In the genomic region with DNA sequence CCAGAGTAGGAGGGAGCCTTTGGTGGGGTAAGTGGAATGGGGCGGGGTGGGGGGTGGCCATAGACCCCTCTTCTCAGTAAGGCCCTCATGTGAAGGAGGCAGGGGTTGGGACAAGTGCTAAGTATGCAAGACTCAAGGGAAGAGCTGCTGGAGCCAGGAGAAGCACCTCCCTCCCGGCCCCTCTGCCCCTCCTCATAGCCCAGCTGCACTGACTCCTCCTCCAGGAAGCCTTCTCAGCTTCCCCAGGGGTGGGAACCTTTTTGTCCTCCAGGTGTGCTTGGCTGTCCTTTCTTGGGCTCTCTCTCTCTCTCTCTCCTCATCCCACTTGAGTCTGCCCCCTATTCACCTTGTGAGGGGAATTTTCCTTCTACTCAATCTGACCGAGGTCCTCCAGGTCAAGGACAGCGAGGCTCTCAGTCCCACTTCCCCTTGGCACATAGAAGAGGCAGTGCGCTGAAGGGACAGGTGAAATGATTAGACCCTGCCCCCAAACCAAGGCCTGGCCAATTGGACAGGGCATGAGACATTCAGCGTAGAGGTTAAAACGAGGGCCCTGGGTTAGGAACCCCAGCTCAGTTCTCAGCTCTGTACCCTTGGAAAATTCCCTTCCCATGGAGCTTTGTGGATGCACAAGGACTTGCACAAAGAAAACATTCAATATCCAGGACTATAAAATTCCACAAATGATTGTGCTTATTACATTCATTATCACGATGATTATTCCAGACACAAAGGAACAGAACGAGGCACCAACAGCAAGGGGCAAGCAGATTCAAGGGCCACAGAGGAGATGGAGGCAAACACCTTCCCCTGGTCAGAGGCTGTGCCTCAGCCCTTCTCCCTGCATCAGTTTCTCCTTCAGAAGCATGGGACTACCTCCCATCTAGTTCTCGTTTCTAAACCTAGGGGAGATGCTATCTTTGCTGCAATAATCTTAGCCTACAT, we compare ENCODE assay signal across 16 cellular contexts. TPM values are rescaled to one million over a fixed set of nuclear protein-coding genes. Genes with fewer than 3 reads are reported as not detected.
DNase-seq lines count a peak whose midpoint lies in the region; ATAC-seq and TF ChIP-seq lines count a peak whose summit lies in the region.
"Had no signal": no experiment of that assay in that cellular context is flagged by ENCODE, and none has a peak within 500 bp of the region (broad histone marks: within the 10 kb centered on the region; RNA-seq: fewer than 3 reads in every experiment).

No MANE protein-coding gene starts in this region.

- H3K9me3 ChIP-seq in SJSA1 (replicated peaks), result no peaks in the 10 kb centered on the region
- H3K9me3 ChIP-seq in fibroblast of lung (ENCODE audit: control insufficient read depth, insufficient read depth, low read depth, low read length), result no peaks in the 10 kb centered on the region
- no peaks in the 10 kb centered on the region for H3K9me3 ChIP-seq in mucosa of rectum (ENCODE audit: control insufficient read depth in 2 of 2, low read length in 2 of 2)
- no peaks in the 10 kb centered on the region for H3K9me3 ChIP-seq in transverse colon
- no peaks in the 10 kb centered on the region for H3K9me3 ChIP-seq in PC-9 (ENCODE audit: insufficient read depth, low read depth)

- H3K4me2 ChIP-seq in fibroblast of lung (ENCODE audit: extremely low read depth, insufficient read depth, low read length) (no peak overlapping the region), PC-9 (no peak overlapping the region)

- H4K20me1 ChIP-seq in fibroblast of lung (ENCODE audit: control insufficient read depth, extremely low read depth, insufficient read depth, low read length) (no peaks in the 10 kb centered on the region), PC-9 (ENCODE audit: insufficient read depth) (no peaks in the 10 kb centered on the region)

- peaks cover 11% of the 10 kb centered on the region for H3K79me2 ChIP-seq in fibroblast of lung (ENCODE audit: control insufficient read depth, insufficient read depth, low read length)
- H3K79me2 ChIP-seq in PC-9 (ENCODE audit: low read depth), result no peaks in the 10 kb centered on the region
- H3K79me2 ChIP-seq: parathyroid adenoma had no signal

- H3K36me3 ChIP-seq in SJSA1 (peaks cover 100% of the 10 kb centered on the region), fibroblast of lung (ENCODE audit: control insufficient read depth, insufficient read depth, low read length) (peaks cover 37% of the 10 kb centered on the region), mucosa of rectum (ENCODE audit: control insufficient read depth in 2 of 2, insufficient read depth in 2 of 2, low read length in 2 of 2) (peaks cover 8 to 19% of the 10 kb centered on the region in 2 donors), transverse colon (peaks cover 0 to 3% (median 0%) of the 10 kb centered on the region in 4 donors), PC-9 (ENCODE audit: low read depth) (no peaks in the 10 kb centered on the region)

- in situ Hi-C loops in transverse colon (cut with MboI; ENCODE audit: low pct_ligation_motif_present in 1 of 4, low pct_unique_long_range_greater_than_20kb in 1 of 4, low sequenced_read_pairs in 3 of 4), result loop anchor here in 1 of 4 donors (10.0 kb wide), 1 partner anchor 110 kb away; no protein-coding TSS in a partner anchor

- H2AFZ ChIP-seq in fibroblast of lung (ENCODE audit: low read length), result no peak overlapping the region
- no peak overlapping the region for H2AFZ ChIP-seq in PC-9

- H3K9ac ChIP-seq in fibroblast of lung (ENCODE audit: insufficient read depth, low read length) (no peak overlapping the region), mucosa of rectum (ENCODE audit: low read depth in 1 of 2, low read length in 2 of 2) (peak overlapping the region in 1 of 2 donors; percentile 2)
- H3K9ac ChIP-seq: parathyroid adenoma had no signal

- ATAC-seq in GM18517 (IDR thresholded peaks at IDR 0.05; ENCODE audit: unreplicated experiment) (no peak), HG03175 (IDR thresholded peaks at IDR 0.05; ENCODE audit: unreplicated experiment) (no peak)
- ATAC-seq: stimulated activated naive CD8-positive, alpha-beta T cell treated with anti-CD3 and anti-CD28 coated beads, Interleukin-15, Interleukin-2, amounts not matched to agents 100 U/mL and 50 U/mL, for 24 hours had no signal

- no peaks in the 10 kb centered on the region for H3K9me2 ChIP-seq in PC-9 (ENCODE audit: insufficient read depth)

- H3K27me3 ChIP-seq in SJSA1 (replicated peaks) (no peaks in the 10 kb centered on the region), fibroblast of lung (ENCODE audit: control insufficient read depth, insufficient read depth, low read length) (no peaks in the 10 kb centered on the region), mucosa of rectum (ENCODE audit: control insufficient read depth in 2 of 2, insufficient read depth in 2 of 2, low read length in 2 of 2) (no peaks in the 10 kb centered on the region), transverse colon (no peaks in the 10 kb centered on the region), PC-9 (ENCODE audit: insufficient read depth, low read depth) (no peaks in the 10 kb centered on the region)

- H3K4me1 ChIP-seq in SJSA1 (replicated peaks), result peaks cover 73% of the 10 kb centered on the region
- H3K4me1 ChIP-seq in fibroblast of lung (ENCODE audit: control insufficient read depth, extremely low read depth, insufficient read depth, low read length), result peaks cover 65% of the 10 kb centered on the region
- peaks cover 4 to 14% of the 10 kb centered on the region in 2 donors for H3K4me1 ChIP-seq in mucosa of rectum (ENCODE audit: control insufficient read depth in 2 of 2, insufficient read depth in 2 of 2, low read length in 2 of 2)
- peaks cover 4 to 46% (median 21%) of the 10 kb centered on the region in 4 donors for H3K4me1 ChIP-seq in transverse colon
- H3K4me1 ChIP-seq in PC-9 (replicated peaks; ENCODE audit: insufficient read depth), result peaks cover 9% of the 10 kb centered on the region; the same call in 1 of the 2 replicates

- intact Hi-C loops in transverse colon (cut with DNase I; ENCODE audit: low total_unique reads) (no loop called here), PC-9 (cut with micrococcal nuclease; ENCODE audit: unreplicated experiment) (loop anchor here (5.0 kb wide), 1 partner anchor 282 kb away; a partner anchor contains a TSS)

- DNase-seq in SJSA1 (ENCODE audit: low read depth in 1 of 2, low spot score in 2 of 2) (no peak), fibroblast of lung (ENCODE audit: low read depth in 2 of 2) (peak in 1 of 2 donors; percentile 43), transverse colon (no peak), PC-9 (no peak), cerebellar cortex (ENCODE audit: low spot score) (no peak)
- DNase-seq: activated CD4-positive, alpha-beta T cell treated with anti-CD3 and anti-CD28 coated beads, Interleukin-2, amount 50 U/mL, for 1 hour; CD4-positive, alpha-beta T cell; NCI-H2081 treated with DMSO at 0.1 percent for 48 hours; stimulated activated CD4-positive, alpha-beta T cell treated with anti-CD3 and anti-CD28 coated beads, Interleukin-2, amount 100 ng/mL, for 48 hours; stimulated activated naive CD8-positive, alpha-beta T cell treated with anti-CD3 and anti-CD28 coated beads, Interleukin-15, Interleukin-2, amounts not matched to agents 100 U/mL and 50 U/mL, for 24 hours had no signal

- H3K27ac ChIP-seq in SJSA1 (peak overlapping the region; percentile 15; the same call in 1 of the 2 replicates), fibroblast of lung (ENCODE audit: insufficient read depth, low read length) (peak overlapping the region; percentile 41), mucosa of rectum (ENCODE audit: low read depth in 2 of 2, low read length in 2 of 2) (peak overlapping the region; percentile 54 to 85), transverse colon (peak overlapping the region; percentile 82 to 97 (median 93)), PC-9 (no peak overlapping the region)

- peaks cover 16% of the 10 kb centered on the region for H3F3A ChIP-seq in PC-9 (ENCODE audit: insufficient read depth, low read depth)

- POLR2A ChIA-PET in PC-9 (lab: Charles Lee; ENCODE audit: unreplicated experiment), result no interaction called here

- no peak overlapping the region for H3K4me3 ChIP-seq in SJSA1
- peak overlapping the region in 1 of 4 experiments; percentile 2 for H3K4me3 ChIP-seq in fibroblast of lung (replicated peaks in 1 of 4; ENCODE audit: control extremely low read depth in 1 of 4, insufficient read depth in 1 of 4, low read depth in 3 of 4, low read length in 4 of 4)
- no peak overlapping the region for H3K4me3 ChIP-seq in mucosa of rectum (ENCODE audit: low read length in 2 of 2)
- H3K4me3 ChIP-seq in transverse colon, result no peak overlapping the region
- H3K4me3 ChIP-seq in PC-9, result no peak overlapping the region

- CTCF ChIA-PET in PC-9 (lab: Charles Lee), result interaction anchor here (0.6 kb wide), 1 partner anchor 96 kb away, joined by 8 read pairs; no protein-coding TSS in a partner anchor

- no peak for TF ChIP-seq POLR2A in transverse colon (IDR thresholded peaks at IDR 0.05)

- TF ChIP-seq CTCF in fibroblast of lung (conservative IDR thresholded peaks at IDR 0.05 in 1 of 2, IDR thresholded peaks at IDR 0.05 in 1 of 2; ENCODE audit: low read depth in 1 of 2, low read length in 2 of 2) (no peak), transverse colon (IDR thresholded peaks at IDR 0.05) (no peak), PC-9 (conservative IDR thresholded peaks at IDR 0.05) (no peak)

- BruUV-seq in PC-9 (replicated peaks; lab: Mats Ljungman, UMichigan), result no TSS peak

- 64 to 69% methylated on average over 5 to 10 of the region's 10 CpGs for WGBS in transverse colon (ENCODE audit: low coverage in 1 of 2), 2 donors

- TF ChIP-seq EP300 in transverse colon (IDR thresholded peaks at IDR 0.05; ENCODE audit: low read depth), result no peak

RNA-seq across cellular contexts. Expression of a gene that starts 45.6 kb away (rescaled TPM):
- total RNA-seq in SJSA1 (2014; rRNA removed; shearing (Covaris generic)), result 1.00 TPM in 1 of 2 replicates, not detected in the other
- not detected in 2 replicates for total RNA-seq in fibroblast of lung
- 0.34 TPM in 1 of 2 replicates, not detected in the other for polyA plus RNA-seq in fibroblast of lung
- polyA plus RNA-seq in fibroblast of lung (2012), result not detected in 2 replicates
- not detected in 2 replicates for polyA minus RNA-seq in fibroblast of lung (ENCODE audit: low replicate concordance)
- total RNA-seq in transverse colon, result not detected
- total RNA-seq in PC-9 (2021), result not detected in 2 replicates
- total RNA-seq: CD4-positive, alpha-beta T cell; kidney epithelial cell; M059J had no signal
